8 cellular contexts compared by ENCODE assay signal in genomic region chr15:67148196-67148701, GRCh38.
DNase-seq lines count a peak whose midpoint lies in the region; ATAC-seq, FAIRE-seq and TF ChIP-seq lines count a peak whose summit lies in the region.
"Had no signal": no experiment of that assay in that cellular context is flagged by ENCODE, and none has a peak within 500 bp of the region (broad histone marks: within the 10 kb centered on the region; RNA-seq: fewer than 3 reads in every experiment).

No MANE protein-coding gene starts in this region.

- H3K4me3 ChIP-seq in sigmoid colon: no peak overlapping the region
- H3K4me3 ChIP-seq in testis: no peak overlapping the region
- H3K4me3 ChIP-seq: thoracic aorta had no signal

- no peaks in the 10 kb centered on the region for H3K36me3 ChIP-seq in sigmoid colon
- no peaks in the 10 kb centered on the region for H3K36me3 ChIP-seq in testis (ENCODE audit: low read depth, missing control alignments)
- H3K36me3 ChIP-seq: thoracic aorta had no signal

- H3K27ac ChIP-seq in sigmoid colon (peak overlapping the region; percentile 80 to 90 (median 84)), testis (no peak overlapping the region)

- peak overlapping the region; percentile 65 for H3K27ac Mint-ChIP-seq in chondrocyte (ENCODE audit: unreplicated experiment)

- no peak for TF ChIP-seq EP300 in sigmoid colon (IDR thresholded peaks at IDR 0.05)

- no peak for FAIRE-seq in GM12891 (lab: Jason Lieb, UNC)

- H3K27me3 ChIP-seq in sigmoid colon (no peaks in the 10 kb centered on the region), testis (no peaks in the 10 kb centered on the region)

- peaks cover 2% of the 10 kb centered on the region for H3K36me3 Mint-ChIP-seq in chondrocyte (ENCODE audit: low read depth)

- WGBS in sigmoid colon, 2 donors: 36% methylated on average over 6 of the region's 6 CpGs
- 83 to 92% methylated on average over 6 of the region's 6 CpGs for WGBS in testis, 2 donors

- H3K4me1 ChIP-seq in sigmoid colon (peaks cover 0 to 74% (median 65%) of the 10 kb centered on the region in 4 donors), testis (peaks cover 37% of the 10 kb centered on the region)

- H3K4me1 Mint-ChIP-seq in chondrocyte (ENCODE audit: low read depth): peaks cover 75% of the 10 kb centered on the region

- intact Hi-C loops in sigmoid colon (cut with DNase I) (loop anchor here (5.0 kb wide), 2 partner anchors 41 to 81 kb away; partner anchors contain the start of gene SMAD3), testis (cut with DNase I; ENCODE audit: low total_unique reads) (no loop called here)

- no peaks in the 10 kb centered on the region for H3K9me3 ChIP-seq in sigmoid colon
- no peaks in the 10 kb centered on the region for H3K9me3 ChIP-seq in testis
- H3K9me3 ChIP-seq: thoracic aorta had no signal

- DNase-seq in GM12891 (ENCODE audit: insufficient read length, low spot score) (no peak), NCI-H226 (peak; percentile 64), chondrocyte (ENCODE audit: low spot score) (no peak), sigmoid colon (peak; percentile 50), testis (no peak)

- no peaks in the 10 kb centered on the region for H3K9me3 Mint-ChIP-seq in chondrocyte (ENCODE audit: low read depth)

- no peak for TF ChIP-seq POLR2A in GM12891 (IDR thresholded peaks at IDR 0.05; ENCODE audit: low read depth, low read length)
- no peak for TF ChIP-seq POLR2A in sigmoid colon (IDR thresholded peaks at IDR 0.05)
- no peak for TF ChIP-seq POLR2A in testis (IDR thresholded peaks at IDR 0.05)

- ATAC-seq in GM21737 (IDR thresholded peaks at IDR 0.05; ENCODE audit: unreplicated experiment) (no peak), GM19395 (IDR thresholded peaks at IDR 0.05; ENCODE audit: unreplicated experiment) (no peak)

- TF ChIP-seq CTCF in chondrocyte (IDR thresholded peaks at IDR 0.05) (no peak), sigmoid colon (IDR thresholded peaks at IDR 0.05) (no peak), testis (IDR thresholded peaks at IDR 0.05) (no peak)

- H3K4me3 Mint-ChIP-seq in chondrocyte (ENCODE audit: unreplicated experiment): no peak overlapping the region

- no peaks in the 10 kb centered on the region for H3K27me3 Mint-ChIP-seq in chondrocyte (ENCODE audit: low read depth)

TF ChIP-seq in GM12891, 5 proteins besides CTCF, POLR2A, EP300 and RAD21:
- TF ChIP-seq SPI1 (IDR thresholded peaks at IDR 0.05; ENCODE audit: low read depth, low read length) (peak; percentile 29; the same call in 1 of the 2 replicates), PAX5 (IDR thresholded peaks at IDR 0.05; ENCODE audit: insufficient read depth, low read length, severe bottlenecking) (no peak), POLR2AphosphoS5 (IDR thresholded peaks at IDR 0.05; ENCODE audit: low read depth, low read length) (no peak), POU2F2 (IDR thresholded peaks at IDR 0.05; ENCODE audit: low read depth, low read length) (no peak), TAF1 (IDR thresholded peaks at IDR 0.05; ENCODE audit: low read depth, low read length) (no peak)

Comparison
In these comparisons a context has a peak if more than half of its experiments do, and no peak if none do; other contexts are left out.
1. DNase-seq: peak in NCI-H226 (single experiment) and sigmoid colon (single experiment); none in GM12891 (single experiment), chondrocyte (single experiment) and testis (single experiment).
2. H3K27ac ChIP-seq: peak in sigmoid colon (4 of 4); none in testis (0 of 2).